ENCODE assay signal across 11 cellular contexts in the genomic region with DNA sequence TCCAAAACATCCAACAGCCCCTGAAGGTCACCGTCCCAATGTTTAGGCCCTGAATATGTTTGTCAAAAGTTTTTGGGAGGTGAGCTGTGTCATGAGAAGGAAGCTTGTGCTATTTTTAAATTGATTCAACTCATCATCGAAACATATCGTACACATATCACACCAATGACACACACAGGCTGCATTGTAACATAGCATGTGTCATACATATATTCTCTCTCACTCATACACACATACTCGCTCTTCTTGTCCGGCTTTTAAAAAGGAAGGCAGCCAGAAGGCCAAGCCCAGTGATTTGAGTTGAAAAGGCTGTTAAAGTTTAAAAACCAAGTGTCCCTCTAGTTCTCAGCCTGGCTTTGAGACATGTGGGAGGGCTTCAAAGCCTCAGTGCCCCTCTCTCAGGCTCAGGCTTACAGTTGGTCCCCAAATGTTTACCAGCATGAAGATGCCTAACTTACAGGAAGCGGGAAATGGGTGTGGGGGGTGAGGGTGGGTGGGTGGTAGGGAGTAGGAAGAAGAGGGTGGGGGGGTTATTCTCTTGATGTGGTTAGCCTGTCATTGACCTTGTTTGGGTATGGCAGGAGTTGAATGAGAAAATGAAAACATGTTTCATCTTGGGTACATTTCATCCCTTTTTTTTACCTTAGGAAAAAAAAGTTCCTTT. TPM values are rescaled to one million over a fixed set of nuclear protein-coding genes. Genes with fewer than 3 reads are reported as not detected.
DNase-seq lines count a peak whose midpoint lies in the region; ATAC-seq and TF ChIP-seq lines count a peak whose summit lies in the region.
"Had no signal": no experiment of that assay in that cellular context is flagged by ENCODE, and none has a peak within 500 bp of the region (broad histone marks: within the 10 kb centered on the region; RNA-seq: fewer than 3 reads in every experiment).

No MANE protein-coding gene starts in this region.

- no peaks in the 10 kb centered on the region for H3K9me3 Mint-ChIP-seq in activated CD8-positive, alpha-beta memory T cell treated with anti-CD3 and anti-CD28 coated beads, Interleukin-2, amount 10 ng/mL, durations not matched to agents 7 days and 5 days (ENCODE audit: low read depth)
- H3K9me3 Mint-ChIP-seq in stimulated activated effector memory CD8-positive, alpha-beta T cell treated with anti-CD3 and anti-CD28 coated beads, Interleukin-12 subunit alpha, Interleukin-12 subunit beta, amount 100 ng/mL, for 72 hours: no peaks in the 10 kb centered on the region
- H3K9me3 Mint-ChIP-seq: memory B cell had no signal

- peaks cover 39% of the 10 kb centered on the region for H3K4me1 Mint-ChIP-seq in activated CD8-positive, alpha-beta memory T cell treated with anti-CD3 and anti-CD28 coated beads, Interleukin-2, amount 10 ng/mL, durations not matched to agents 7 days and 5 days
- peaks cover 54% of the 10 kb centered on the region for H3K4me1 Mint-ChIP-seq in stimulated activated effector memory CD8-positive, alpha-beta T cell treated with anti-CD3 and anti-CD28 coated beads, Interleukin-12 subunit alpha, Interleukin-12 subunit beta, amount 100 ng/mL, for 72 hours

- peak overlapping the region; percentile 39 for H3K27ac Mint-ChIP-seq in activated CD8-positive, alpha-beta memory T cell treated with anti-CD3 and anti-CD28 coated beads, Interleukin-2, amount 10 ng/mL, durations not matched to agents 7 days and 5 days
- H3K27ac Mint-ChIP-seq in stimulated activated effector memory CD8-positive, alpha-beta T cell treated with anti-CD3 and anti-CD28 coated beads, Interleukin-12 subunit alpha, Interleukin-12 subunit beta, amount 100 ng/mL, for 72 hours: peak overlapping the region; percentile 97
- H3K27ac Mint-ChIP-seq: memory B cell had no signal

- no peak overlapping the region for H3K4me3 ChIP-seq in epithelial cell of esophagus (ENCODE audit: low read length)

- DNase-seq in activated CD8-positive, alpha-beta memory T cell treated with anti-CD3 and anti-CD28 coated beads, Interleukin-2, amount 10 ng/mL, durations not matched to agents 7 days and 5 days: no peak
- no peak for DNase-seq in activated CD8-positive, alpha-beta memory T cell treated with anti-CD3 and anti-CD28 coated beads, Interleukin-2, amount 50 U/mL, for 4 hours
- DNase-seq in RPMI7951 (ENCODE audit: low read depth) (peak; percentile 66), epithelial cell of esophagus (ENCODE audit: low read depth) (peak; percentile 95), putamen (ENCODE audit: low spot score) (no peak), NCI-H1417 (lab: John Stamatoyannopoulos, UW) (no peak)
- no peak for DNase-seq in stimulated activated effector memory CD8-positive, alpha-beta T cell treated with anti-CD3 and anti-CD28 coated beads, Interleukin-12 subunit alpha, Interleukin-12 subunit beta, amount 100 ng/mL, for 72 hours (ENCODE audit: low spot score in 2 of 2)
- DNase-seq: head of caudate nucleus, NCI-H2081 treated with DMSO at 0.1 percent for 48 hours had no signal

- H3K4me3 Mint-ChIP-seq in activated CD8-positive, alpha-beta memory T cell treated with anti-CD3 and anti-CD28 coated beads, Interleukin-2, amount 10 ng/mL, durations not matched to agents 7 days and 5 days: no peak overlapping the region
- peak overlapping the region; percentile 83 for H3K4me3 Mint-ChIP-seq in stimulated activated effector memory CD8-positive, alpha-beta T cell treated with anti-CD3 and anti-CD28 coated beads, Interleukin-12 subunit alpha, Interleukin-12 subunit beta, amount 100 ng/mL, for 72 hours
- H3K4me3 Mint-ChIP-seq: memory B cell had no signal

- no peak for ATAC-seq in activated CD8-positive, alpha-beta memory T cell treated with anti-CD3 and anti-CD28 coated beads, Interleukin-2, amount 10 ng/mL, durations not matched to agents 7 days and 5 days
- peak; percentile 69 for ATAC-seq in stimulated activated effector memory CD8-positive, alpha-beta T cell treated with anti-CD3 and anti-CD28 coated beads, Interleukin-12 subunit alpha, Interleukin-12 subunit beta, amount 100 ng/mL, for 72 hours
- ATAC-seq in HG03175 (IDR thresholded peaks at IDR 0.05; ENCODE audit: unreplicated experiment): no peak

- no peak for TF ChIP-seq CTCF in epithelial cell of esophagus (IDR thresholded peaks at IDR 0.05; ENCODE audit: insufficient read depth, low read depth, low read length, missing control alignments)

- peaks cover 19% of the 10 kb centered on the region for H3K36me3 Mint-ChIP-seq in activated CD8-positive, alpha-beta memory T cell treated with anti-CD3 and anti-CD28 coated beads, Interleukin-2, amount 10 ng/mL, durations not matched to agents 7 days and 5 days
- H3K36me3 Mint-ChIP-seq in stimulated activated effector memory CD8-positive, alpha-beta T cell treated with anti-CD3 and anti-CD28 coated beads, Interleukin-12 subunit alpha, Interleukin-12 subunit beta, amount 100 ng/mL, for 72 hours: peaks cover 41% of the 10 kb centered on the region
- H3K36me3 Mint-ChIP-seq: memory B cell had no signal

- CTCF ChIA-PET in activated CD8-positive, alpha-beta memory T cell treated with anti-CD3 and anti-CD28 coated beads, Interleukin-2, amount 10 ng/mL, durations not matched to agents 7 days and 5 days (lab: Charles Lee): interaction anchor here (0.8 to 2.4 kb wide), 7 partner anchors 11 to 651 kb away, joined by 3 to 8 read pairs (median 7); no protein-coding TSS in a partner anchor

- H3K27me3 Mint-ChIP-seq in activated CD8-positive, alpha-beta memory T cell treated with anti-CD3 and anti-CD28 coated beads, Interleukin-2, amount 10 ng/mL, durations not matched to agents 7 days and 5 days: peaks cover 2% of the 10 kb centered on the region
- H3K27me3 Mint-ChIP-seq: memory B cell had no signal

RNA-seq across cellular contexts. Expression of a gene that starts 3.3 kb away (rescaled TPM):
- 100 to 1,000 TPM in 1 of 2 experiments, 10 to 100 TPM in 1; 97.1 to 132 TPM for total RNA-seq in activated CD8-positive, alpha-beta memory T cell treated with anti-CD3 and anti-CD28 coated beads, Interleukin-2, amount 10 ng/mL, durations not matched to agents 7 days and 5 days
- total RNA-seq in RPMI7951 (2014; rRNA removed; shearing (Covaris generic)): 4.7 TPM in 2 replicates

Comparison
In these comparisons a context has a peak if more than half of its experiments do, and no peak if none do; other contexts are left out.
1. DNase-seq: peak in RPMI7951 (single experiment) and epithelial cell of esophagus (single experiment); none in activated CD8-positive, alpha-beta memory T cell treated with anti-CD3 and anti-CD28 coated beads, Interleukin-2, amount 10 ng/mL, durations not matched to agents 7 days and 5 days (single experiment), activated CD8-positive, alpha-beta memory T cell treated with anti-CD3 and anti-CD28 coated beads, Interleukin-2, amount 50 U/mL, for 4 hours (single experiment), stimulated activated effector memory CD8-positive, alpha-beta T cell treated with anti-CD3 and anti-CD28 coated beads, Interleukin-12 subunit alpha, Interleukin-12 subunit beta, amount 100 ng/mL, for 72 hours (0 of 2), putamen (single experiment) and NCI-H1417 (0 of 3).
2. RNA of a gene that starts 3.3 kb away (total RNA-seq): 97.1 to 132 TPM in activated CD8-positive, alpha-beta memory T cell treated with anti-CD3 and anti-CD28 coated beads, Interleukin-2, amount 10 ng/mL, durations not matched to agents 7 days and 5 days; 4.7 TPM in RPMI7951; every median in the first group is over 10 times any median in the second.